ENCODE assay signal across 16 cellular contexts in the genomic region with DNA sequence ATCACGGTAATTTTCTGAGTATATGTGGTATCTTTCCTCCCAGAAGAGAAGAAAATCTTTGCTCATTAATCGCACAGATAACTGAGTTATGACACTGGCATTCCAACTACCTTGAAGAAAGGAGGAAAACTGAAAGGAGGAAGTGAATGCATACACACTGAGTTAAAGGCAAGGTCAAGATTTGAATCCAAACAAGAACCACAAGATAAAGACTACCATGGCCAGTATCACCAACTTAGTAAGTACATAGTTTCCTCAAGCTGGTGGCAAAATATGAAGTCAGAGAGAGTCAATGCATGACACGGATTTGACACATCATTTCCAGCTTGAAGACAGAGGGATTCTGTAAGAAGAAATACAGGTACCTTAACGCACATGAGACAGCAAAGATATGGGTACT.
"Had no signal": no experiment of that assay in that cellular context is flagged by ENCODE, and none has a peak within 500 bp of the region (broad histone marks: within the 10 kb centered on the region; RNA-seq: fewer than 3 reads in every experiment).

No MANE protein-coding gene starts in this region.

- H3K27ac ChIP-seq: dorsolateral prefrontal cortex, foreskin keratinocyte, thoracic aorta had no signal

- H3K9me3 ChIP-seq: thoracic aorta had no signal

- H3K27me3 ChIP-seq: dorsolateral prefrontal cortex, foreskin keratinocyte, stomach had no signal

- ATAC-seq: foreskin keratinocyte; naive thymus-derived CD4-positive, alpha-beta T cell; sciatic nerve; stimulated activated naive B cell treated with anti-CD40 and anti-IgM and Interleukin-4, amounts not matched to agents 10 μg/mL and 1 μg/mL and 100 μg/mL, for 72 hours had no signal

- H3K4me3 ChIP-seq: dorsolateral prefrontal cortex, stomach, thoracic aorta had no signal

- FAIRE-seq: kidney had no signal

- H3K36me3 ChIP-seq: stomach, thoracic aorta had no signal

- DNase-seq: cortex of kidney; dorsolateral prefrontal cortex; effector CD8-positive, alpha-beta T cell; foreskin keratinocyte; immature natural killer cell; kidney; mesendoderm; naive thymus-derived CD4-positive, alpha-beta T cell; posterior cingulate gyrus; stimulated activated CD4-positive, alpha-beta T cell treated with anti-CD3 and anti-CD28 coated beads, Interleukin-2, amount 100 ng/mL, for 24 hours; stimulated activated CD4-positive, alpha-beta T cell treated with anti-CD3 and anti-CD28 coated beads, Interleukin-4, amount 100 ng/mL, for 4 hours; stimulated activated naive B cell treated with anti-CD40 and anti-IgM and Interleukin-4, amounts not matched to agents 10 μg/mL and 1 μg/mL and 100 μg/mL, for 72 hours; stomach; substantia nigra had no signal

- H3K4me1 ChIP-seq: foreskin keratinocyte, stomach had no signal
